In the genomic region with DNA sequence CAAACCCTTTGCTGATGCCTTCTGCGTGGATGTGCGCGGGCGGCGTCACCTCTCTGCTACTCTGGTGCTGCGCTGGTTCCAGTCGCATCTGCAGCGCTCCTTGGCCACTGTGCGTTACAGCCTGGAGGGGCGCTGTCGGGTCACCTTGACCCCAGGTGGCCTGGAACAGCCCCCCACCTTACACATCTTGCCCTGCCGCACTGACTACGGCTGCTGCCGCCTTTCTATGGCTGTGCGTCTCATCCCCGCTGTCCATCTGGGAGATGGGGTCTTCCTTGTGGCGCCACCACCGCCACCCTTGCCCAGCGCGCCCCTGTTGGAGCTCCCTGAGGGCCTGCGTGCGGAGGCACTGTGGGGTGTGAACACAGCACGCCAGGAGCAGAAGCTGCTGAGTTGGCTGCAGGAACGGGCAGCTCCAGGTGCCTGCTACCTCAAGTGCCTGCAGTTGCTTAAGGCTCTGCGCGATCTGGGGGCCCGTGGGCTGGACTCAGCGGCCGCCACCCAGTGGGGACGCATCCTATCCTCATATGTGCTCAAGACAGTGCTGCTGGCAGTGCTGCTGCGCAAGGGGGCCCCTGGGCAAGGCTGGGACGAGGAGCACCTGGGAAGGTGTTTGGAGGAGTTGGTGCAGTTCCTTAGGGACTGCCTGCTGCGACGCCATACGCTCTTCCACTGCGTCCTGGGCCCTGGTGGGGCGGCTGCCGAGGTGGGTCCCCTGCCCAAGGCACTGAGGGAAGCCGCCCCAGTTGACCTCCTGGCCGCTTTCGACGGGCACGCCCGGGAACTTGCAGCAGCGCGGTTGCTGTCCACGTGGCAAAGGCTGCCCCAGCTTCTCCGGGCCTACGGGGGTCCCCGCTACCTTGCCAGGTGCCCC, we compare ENCODE assay signal across 10 cellular contexts. TPM values are rescaled to one million over a fixed set of nuclear protein-coding genes. Genes with fewer than 3 reads are reported as not detected.
DNase-seq lines count a peak whose midpoint lies in the region; ATAC-seq and TF ChIP-seq lines count a peak whose summit lies in the region.
"Had no signal": no experiment of that assay in that cellular context is flagged by ENCODE, and none has a peak within 500 bp of the region (broad histone marks: within the 10 kb centered on the region; RNA-seq: fewer than 3 reads in every experiment).

No MANE protein-coding gene starts in this region.

- intact Hi-C loops in heart right ventricle (cut with DNase I), result loop anchor here in 4 of 10 donors (2.0 to 10.0 kb wide), 3 partner anchors 15 to 59 kb away; partner anchors contain the start of gene SYT17 (in 2 of the 4)
- intact Hi-C loops in sciatic nerve (cut with DNase I), result no loop called here

- H3K9me3 ChIP-seq in adipocyte (ENCODE audit: control insufficient read depth, low read length), result no peaks in the 10 kb centered on the region
- no peaks in the 10 kb centered on the region for H3K9me3 ChIP-seq in heart right ventricle

- H3K27ac ChIP-seq in heart right ventricle, result peak overlapping the region; percentile 93 to 99 (median 98)

- peak overlapping the region; percentile 94 for H3K9ac ChIP-seq in adipocyte (ENCODE audit: low read length)

- H3K4me3 ChIP-seq in adipocyte (ENCODE audit: low read length) (peak overlapping the region; percentile 90), heart right ventricle (peak overlapping the region; percentile 65 to 89 (median 78))

- ATAC-seq in heart right ventricle (peak in 4 of 8 donors; percentile 3 to 23 (median 5)), sciatic nerve (peak; percentile 3), GM18519 (IDR thresholded peaks at IDR 0.05; ENCODE audit: low FRiP score, unreplicated experiment) (no peak)

- DNase-seq in GM10248 (ENCODE audit: extremely low spot score) (no peak), adipocyte (ENCODE audit: low read depth) (no peak), heart right ventricle (peak; percentile 25 to 39), sciatic nerve (ENCODE audit: low spot score) (no peak), inferior parietal cortex (ENCODE audit: extremely low spot score) (no peak), activated gamma-delta T cell (lab: John Stamatoyannopoulos, UW) (no peak), UCSD-AML1 (lab: John Stamatoyannopoulos, UW; ENCODE audit: unreplicated experiment) (no peak)
- DNase-seq: effector CD8-positive, alpha-beta T cell; T-helper 9 cell had no signal

- POLR2A ChIA-PET in GM10248 (lab: Yijun Ruan, JAX), result no interaction called here

- CTCF ChIA-PET in GM10248 (lab: Yijun Ruan, JAX), result interaction anchor here (0.9 to 3.3 kb wide), 4 partner anchors 10 to 64 kb away, joined by 3 to 14 read pairs (median 4); no protein-coding TSS in a partner anchor

- H3K27me3 ChIP-seq in adipocyte (replicated peaks; ENCODE audit: control insufficient read depth, insufficient read depth, low read length), result no peaks in the 10 kb centered on the region
- H3K27me3 ChIP-seq in heart right ventricle, result peaks cover 0 to 4% (median 0%) of the 10 kb centered on the region in 7 donors

- TF ChIP-seq CTCF in GM10248 (IDR thresholded peaks at IDR 0.05; ENCODE audit: control extremely low read depth, extremely low read depth, low read depth, missing control alignments), result peak; percentile 6
- TF ChIP-seq CTCF in heart right ventricle (IDR thresholded peaks at IDR 0.05), result peak in 8 of 9 donors; percentile 2 to 55 (median 45)

- H3K4me1 ChIP-seq in adipocyte (ENCODE audit: control insufficient read depth, insufficient read depth, low read length) (peaks cover 52% of the 10 kb centered on the region), heart right ventricle (peaks cover 20 to 78% (median 63%) of the 10 kb centered on the region in 9 donors)

- H3K36me3 ChIP-seq in adipocyte (ENCODE audit: control insufficient read depth, insufficient read depth, low read length, severe bottlenecking), result peaks cover 10% of the 10 kb centered on the region
- H3K36me3 ChIP-seq in heart right ventricle, result peaks cover 0 to 42% (median 0%) of the 10 kb centered on the region in 9 donors

- 55 to 61% methylated on average over 50 of the region's 50 CpGs for WGBS in heart right ventricle, 2 donors

RNA-seq across cellular contexts. Expression of gene ITPRIPL2, which starts 1.6 kb away (rescaled TPM):
- total RNA-seq in heart right ventricle (10 to 100 TPM; 11.5 to 30.6 (median 13.8) TPM), sciatic nerve (57.6 TPM)
- 1 to 10 TPM; 5.0 to 5.2 TPM for polyA plus RNA-seq in heart right ventricle

RNA-seq across cellular contexts. Expression of gene COQ7, which starts 48.0 kb away (rescaled TPM):
- total RNA-seq in heart right ventricle, result 10 to 100 TPM; 37.0 to 52.9 (median 43.6) TPM
- 10 to 100 TPM; 21.3 to 24.2 TPM for polyA plus RNA-seq in heart right ventricle
- 27.5 TPM for total RNA-seq in sciatic nerve

RNA-seq across cellular contexts. Expression of gene SYT17, which starts 52.7 kb away (rescaled TPM):
- total RNA-seq in heart right ventricle (1 to 10 TPM in 3 of 10 donors, under 1 TPM in 7; 0.20 to 1.3 (median 0.69) TPM), sciatic nerve (8.2 TPM)
- under 1 TPM; 0.41 to 0.51 TPM for polyA plus RNA-seq in heart right ventricle

Comparison
In these comparisons a context has a peak if more than half of its experiments do, and no peak if none do; other contexts are left out.
1. DNase-seq: peak in heart right ventricle (2 of 2); none in GM10248 (single experiment), adipocyte (single experiment), sciatic nerve (single experiment), inferior parietal cortex (single experiment), activated gamma-delta T cell (single experiment) and UCSD-AML1 (single experiment).